22 cellular contexts compared by ENCODE assay signal in genomic region chr9:129899620-129900019, GRCh38.
DNase-seq lines count a peak whose midpoint lies in the region; ATAC-seq and TF ChIP-seq lines count a peak whose summit lies in the region.
"Had no signal": no experiment of that assay in that cellular context is flagged by ENCODE, and none has a peak within 500 bp of the region (broad histone marks: within the 10 kb centered on the region; RNA-seq: fewer than 3 reads in every experiment).

No MANE protein-coding gene starts in this region.

- no peaks in the 10 kb centered on the region for H3K9me3 Mint-ChIP-seq in T-helper 1 cell treated with Interleukin-12 subunit alpha and Interleukin-12 subunit beta and Interleukin-4 antibody, amounts not matched to agents 30 μg/mL and 1 μg/mL, for 36 hours
- no peaks in the 10 kb centered on the region for H3K9me3 Mint-ChIP-seq in CD8-positive, alpha-beta T cell
- no peaks in the 10 kb centered on the region for H3K9me3 Mint-ChIP-seq in activated T-helper 1 cell treated with anti-CD3 and anti-CD28 coated beads, Interleukin-12 subunit alpha, Interleukin-12 subunit beta, Interleukin-2, Interleukin-4 antibody, amounts not matched to agents 30 ng/mL and 10 ng/mL and 1 ng/mL, durations not matched to agents 14 hours and 24 hours and 36 hours
- H3K9me3 Mint-ChIP-seq in immature natural killer cell: no peaks in the 10 kb centered on the region
- H3K9me3 Mint-ChIP-seq: brain had no signal

- POLR2A ChIA-PET in CD8-positive, alpha-beta T cell (lab: Charles Lee): interaction anchor here (1.5 kb wide), 1 partner anchor 11 kb away, joined by 4 read pairs; no protein-coding TSS in a partner anchor

- no peak for TF ChIP-seq CTCF in CD8-positive, alpha-beta T cell (IDR thresholded peaks at IDR 0.05)

- no peak for ATAC-seq in CD8-positive, alpha-beta T cell
- ATAC-seq in HG02759 (IDR thresholded peaks at IDR 0.05; ENCODE audit: unreplicated experiment): no peak
- ATAC-seq: upper lobe of right lung had no signal

- DNase-seq in T-helper 1 cell (no peak), immature natural killer cell (no peak), iPS-NIHi7 (ENCODE audit: extremely low spot score) (no peak), HPDE6-E6E7 (ENCODE audit: extremely low spot score) (no peak)
- DNase-seq in CD8-positive, alpha-beta T cell: no peak
- DNase-seq in activated T-helper 1 cell treated with anti-CD3 and anti-CD28 coated beads, Interleukin-12 subunit alpha, Interleukin-12 subunit beta, Interleukin-2, Interleukin-4 antibody, amounts not matched to agents 30 ng/mL and 10 ng/mL and 1 ng/mL, durations not matched to agents 14 hours and 24 hours and 36 hours (ENCODE audit: low spot score): no peak
- DNase-seq: activated CD4-positive, CD25-positive, alpha-beta regulatory T cell; AML-193; colonic mucosa; kidney; NCI-H1436 treated with DMSO at 0.1 percent for 48 hours; NCI-H2171 treated with DMSO at 0.1 percent for 48 hours; NCI-H526 treated with DMSO at 0.1 percent for 48 hours; OCI-M1; SHP77 treated with DMSO at 0.1 percent for 48 hours; sigmoid colon; stimulated activated naive CD4-positive, alpha-beta T cell treated with Interleukin-2 at 50 U/mL for 16 hours; upper lobe of right lung had no signal

- H3K4me3 ChIP-seq in CD8-positive, alpha-beta T cell (ENCODE audit: low read depth, low read length): no peak overlapping the region
- H3K4me3 ChIP-seq: colonic mucosa, sigmoid colon, upper lobe of right lung had no signal

- H3K36me3 Mint-ChIP-seq in T-helper 1 cell treated with Interleukin-12 subunit alpha and Interleukin-12 subunit beta and Interleukin-4 antibody, amounts not matched to agents 30 μg/mL and 1 μg/mL, for 36 hours (ENCODE audit: low read depth): peaks cover 72% of the 10 kb centered on the region
- peaks cover 90% of the 10 kb centered on the region for H3K36me3 Mint-ChIP-seq in CD8-positive, alpha-beta T cell
- peaks cover 67% of the 10 kb centered on the region for H3K36me3 Mint-ChIP-seq in activated T-helper 1 cell treated with anti-CD3 and anti-CD28 coated beads, Interleukin-12 subunit alpha, Interleukin-12 subunit beta, Interleukin-2, Interleukin-4 antibody, amounts not matched to agents 30 ng/mL and 10 ng/mL and 1 ng/mL, durations not matched to agents 14 hours and 24 hours and 36 hours (ENCODE audit: low read depth)
- H3K36me3 Mint-ChIP-seq in immature natural killer cell: peaks cover 28 to 54% (median 32%) of the 10 kb centered on the region in 3 donors

- intact Hi-C loops in CD8-positive, alpha-beta T cell (cut with DNase I, micrococcal nuclease): no loop called here
- intact Hi-C loops in activated T-helper 1 cell treated with anti-CD3 and anti-CD28 coated beads, Interleukin-12 subunit alpha, Interleukin-12 subunit beta, Interleukin-2, Interleukin-4 antibody, amounts not matched to agents 30 ng/mL and 10 ng/mL and 1 ng/mL, durations not matched to agents 14 hours and 24 hours and 36 hours (cut with micrococcal nuclease): no loop called here

- H3K9me3 ChIP-seq in CD8-positive, alpha-beta T cell (ENCODE audit: low read length): no peaks in the 10 kb centered on the region
- H3K9me3 ChIP-seq: colonic mucosa, sigmoid colon, upper lobe of right lung had no signal

- H3K27ac ChIP-seq in CD8-positive, alpha-beta T cell (ENCODE audit: low read depth, low read length): no peak overlapping the region
- H3K27ac ChIP-seq: 22Rv1, colonic mucosa, upper lobe of right lung had no signal

- H3K27ac Mint-ChIP-seq in T-helper 1 cell treated with Interleukin-12 subunit alpha and Interleukin-12 subunit beta and Interleukin-4 antibody, amounts not matched to agents 30 μg/mL and 1 μg/mL, for 36 hours: peak overlapping the region; percentile 62
- peak overlapping the region; percentile 66 for H3K27ac Mint-ChIP-seq in CD8-positive, alpha-beta T cell
- peak overlapping the region; percentile 24 for H3K27ac Mint-ChIP-seq in activated T-helper 1 cell treated with anti-CD3 and anti-CD28 coated beads, Interleukin-12 subunit alpha, Interleukin-12 subunit beta, Interleukin-2, Interleukin-4 antibody, amounts not matched to agents 30 ng/mL and 10 ng/mL and 1 ng/mL, durations not matched to agents 14 hours and 24 hours and 36 hours
- peak overlapping the region in 4 of 6 donors; percentile 21 to 53 (median 28) for H3K27ac Mint-ChIP-seq in immature natural killer cell
- H3K27ac Mint-ChIP-seq: brain had no signal

- no peak overlapping the region for H3K4me3 Mint-ChIP-seq in T-helper 1 cell treated with Interleukin-12 subunit alpha and Interleukin-12 subunit beta and Interleukin-4 antibody, amounts not matched to agents 30 μg/mL and 1 μg/mL, for 36 hours
- H3K4me3 Mint-ChIP-seq in CD8-positive, alpha-beta T cell: no peak overlapping the region
- H3K4me3 Mint-ChIP-seq in activated T-helper 1 cell treated with anti-CD3 and anti-CD28 coated beads, Interleukin-12 subunit alpha, Interleukin-12 subunit beta, Interleukin-2, Interleukin-4 antibody, amounts not matched to agents 30 ng/mL and 10 ng/mL and 1 ng/mL, durations not matched to agents 14 hours and 24 hours and 36 hours: no peak overlapping the region
- no peak overlapping the region for H3K4me3 Mint-ChIP-seq in immature natural killer cell
- H3K4me3 Mint-ChIP-seq: brain had no signal

- no peaks in the 10 kb centered on the region for H3K27me3 ChIP-seq in CD8-positive, alpha-beta T cell (ENCODE audit: insufficient read depth, low read length)
- H3K27me3 ChIP-seq: colonic mucosa, sigmoid colon, upper lobe of right lung had no signal

- H3K4me1 ChIP-seq in CD8-positive, alpha-beta T cell (ENCODE audit: insufficient read depth, low read length): peaks cover 16% of the 10 kb centered on the region
- H3K4me1 ChIP-seq: colonic mucosa, sigmoid colon, upper lobe of right lung had no signal

- peaks cover 31% of the 10 kb centered on the region for H3K4me1 Mint-ChIP-seq in T-helper 1 cell treated with Interleukin-12 subunit alpha and Interleukin-12 subunit beta and Interleukin-4 antibody, amounts not matched to agents 30 μg/mL and 1 μg/mL, for 36 hours (ENCODE audit: low read depth)
- peaks cover 29% of the 10 kb centered on the region for H3K4me1 Mint-ChIP-seq in CD8-positive, alpha-beta T cell (ENCODE audit: low read depth)
- peaks cover 47% of the 10 kb centered on the region for H3K4me1 Mint-ChIP-seq in activated T-helper 1 cell treated with anti-CD3 and anti-CD28 coated beads, Interleukin-12 subunit alpha, Interleukin-12 subunit beta, Interleukin-2, Interleukin-4 antibody, amounts not matched to agents 30 ng/mL and 10 ng/mL and 1 ng/mL, durations not matched to agents 14 hours and 24 hours and 36 hours (ENCODE audit: low read depth)
- peaks cover 25 to 42% of the 10 kb centered on the region in 2 donors for H3K4me1 Mint-ChIP-seq in immature natural killer cell
- H3K4me1 Mint-ChIP-seq: brain had no signal

- H3K27me3 Mint-ChIP-seq in T-helper 1 cell treated with Interleukin-12 subunit alpha and Interleukin-12 subunit beta and Interleukin-4 antibody, amounts not matched to agents 30 μg/mL and 1 μg/mL, for 36 hours (ENCODE audit: low read depth): no peaks in the 10 kb centered on the region
- no peaks in the 10 kb centered on the region for H3K27me3 Mint-ChIP-seq in CD8-positive, alpha-beta T cell (ENCODE audit: low read depth)
- no peaks in the 10 kb centered on the region for H3K27me3 Mint-ChIP-seq in activated T-helper 1 cell treated with anti-CD3 and anti-CD28 coated beads, Interleukin-12 subunit alpha, Interleukin-12 subunit beta, Interleukin-2, Interleukin-4 antibody, amounts not matched to agents 30 ng/mL and 10 ng/mL and 1 ng/mL, durations not matched to agents 14 hours and 24 hours and 36 hours (ENCODE audit: insufficient read depth)
- H3K27me3 Mint-ChIP-seq in immature natural killer cell (ENCODE audit: low read depth in 3 of 3): peaks cover 1 to 18% (median 12%) of the 10 kb centered on the region in 3 donors
- H3K27me3 Mint-ChIP-seq: brain had no signal

- CTCF ChIA-PET in CD8-positive, alpha-beta T cell (lab: Charles Lee): no interaction called here

- H3K36me3 ChIP-seq in CD8-positive, alpha-beta T cell (ENCODE audit: insufficient read depth, low read length): peaks cover 39% of the 10 kb centered on the region
- H3K36me3 ChIP-seq: colonic mucosa had no signal
